In the genomic region with DNA sequence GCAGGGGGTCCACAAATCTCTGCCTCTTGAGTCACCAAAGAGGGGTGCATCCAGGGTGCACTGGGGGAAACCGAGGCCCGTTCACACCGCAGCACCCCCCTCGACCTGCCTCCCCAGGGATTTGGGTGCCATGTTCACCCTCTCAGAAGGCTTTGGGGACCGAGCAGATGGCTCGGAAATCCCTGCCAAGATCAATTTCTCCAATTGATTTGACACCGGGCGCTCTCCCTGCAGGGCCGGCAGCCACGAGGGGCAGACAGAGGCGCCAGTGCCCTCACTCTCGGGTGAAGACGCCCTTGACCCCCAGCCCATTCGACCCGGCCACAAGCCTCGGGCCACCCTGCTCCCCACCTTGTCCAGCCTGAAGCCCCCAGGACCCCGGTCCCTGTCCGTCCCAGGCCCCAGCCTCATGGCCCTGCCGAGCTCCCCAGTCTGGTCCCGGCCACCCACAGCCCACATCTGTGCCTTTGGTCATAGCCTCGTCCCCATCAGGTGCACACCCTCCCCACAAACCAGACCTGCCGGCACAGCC, we compare ENCODE assay signal across 1 cellular context.
TF ChIP-seq lines count a peak whose summit lies in the region.

No MANE protein-coding gene starts in this region.

TF ChIP-seq in HepG2, 621 proteins besides CTCF, POLR2A, EP300 and RAD21 (continues in another document):
- TF ChIP-seq BRCA1 (CRISPR knock-in tag; IDR thresholded peaks at IDR 0.05) (no peak), IRF2 (CRISPR knock-in tag; IDR thresholded peaks at IDR 0.05) (no peak), POLR2AphosphoS5 (IDR thresholded peaks at IDR 0.05; ENCODE audit: low read depth, low read length) (no peak), NFYB (CRISPR knock-in tag; IDR thresholded peaks at IDR 0.05) (no peak), ZBTB21 (CRISPR knock-in tag; IDR thresholded peaks at IDR 0.05) (no peak), ZNF20 (CRISPR knock-in tag; IDR thresholded peaks at IDR 0.05) (no peak), RBAK (CRISPR knock-in tag; IDR thresholded peaks at IDR 0.05) (no peak), MTF2 (CRISPR knock-in tag; IDR thresholded peaks at IDR 0.05; ENCODE audit: borderline replicate concordance) (0 out of 2 replicates have a peak, but pooled peaks have one; percentile 37), ZNF264 (CRISPR knock-in tag; IDR thresholded peaks at IDR 0.05) (no peak), TBL1XR1 (IDR thresholded peaks at IDR 0.05; ENCODE audit: borderline replicate concordance, low read length, partially characterized antibody) (no peak), TRIM22 (IDR thresholded peaks at IDR 0.05) (no peak), KAT2B (IDR thresholded peaks at IDR 0.05; ENCODE audit: borderline replicate concordance, low read depth, low read length) (peak; percentile 34; the same call in 1 of the 2 replicates), ZNF263 (CRISPR knock-in tag; IDR thresholded peaks at IDR 0.05) (no peak), SIN3A (IDR thresholded peaks at IDR 0.05; ENCODE audit: borderline replicate concordance, low read depth, low read length) (no peak), EED (CRISPR knock-in tag; IDR thresholded peaks at IDR 0.05) (no peak), TOE1 (CRISPR knock-in tag; IDR thresholded peaks at IDR 0.05) (no peak), KIAA2018 (CRISPR knock-in tag; IDR thresholded peaks at IDR 0.05; ENCODE audit: borderline replicate concordance) (no peak), NCOA1 (CRISPR knock-in tag; IDR thresholded peaks at IDR 0.05) (0 out of 2 replicates have a peak, but pooled peaks have one; percentile 25), ZNF562 (CRISPR knock-in tag; IDR thresholded peaks at IDR 0.05; ENCODE audit: borderline replicate concordance) (no peak), NKX3-1 (CRISPR knock-in tag; IDR thresholded peaks at IDR 0.05) (no peak), ZNF256 (CRISPR knock-in tag; conservative IDR thresholded peaks at IDR 0.05) (no peak), ZBTB7A (CRISPR knock-in tag; IDR thresholded peaks at IDR 0.05) (no peak), ZNF749 (CRISPR knock-in tag; IDR thresholded peaks at IDR 0.05; ENCODE audit: borderline replicate concordance) (no peak), CBFB (CRISPR knock-in tag; IDR thresholded peaks at IDR 0.05) (no peak)
- TF ChIP-seq, protein P1, sequence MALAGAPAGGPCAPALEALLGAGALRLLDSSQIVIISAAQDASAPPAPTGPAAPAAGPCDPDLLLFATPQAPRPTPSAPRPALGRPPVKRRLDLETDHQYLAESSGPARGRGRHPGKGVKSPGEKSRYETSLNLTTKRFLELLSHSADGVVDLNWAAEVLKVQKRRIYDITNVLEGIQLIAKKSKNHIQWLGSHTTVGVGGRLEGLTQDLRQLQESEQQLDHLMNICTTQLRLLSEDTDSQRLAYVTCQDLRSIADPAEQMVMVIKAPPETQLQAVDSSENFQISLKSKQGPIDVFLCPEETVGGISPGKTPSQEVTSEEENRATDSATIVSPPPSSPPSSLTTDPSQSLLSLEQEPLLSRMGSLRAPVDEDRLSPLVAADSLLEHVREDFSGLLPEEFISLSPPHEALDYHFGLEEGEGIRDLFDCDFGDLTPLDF (CRISPR knock-in tag; IDR thresholded peaks at IDR 0.05), result 0 out of 2 replicates have a peak, but pooled peaks have one; percentile 59
- TF ChIP-seq, protein P2, sequence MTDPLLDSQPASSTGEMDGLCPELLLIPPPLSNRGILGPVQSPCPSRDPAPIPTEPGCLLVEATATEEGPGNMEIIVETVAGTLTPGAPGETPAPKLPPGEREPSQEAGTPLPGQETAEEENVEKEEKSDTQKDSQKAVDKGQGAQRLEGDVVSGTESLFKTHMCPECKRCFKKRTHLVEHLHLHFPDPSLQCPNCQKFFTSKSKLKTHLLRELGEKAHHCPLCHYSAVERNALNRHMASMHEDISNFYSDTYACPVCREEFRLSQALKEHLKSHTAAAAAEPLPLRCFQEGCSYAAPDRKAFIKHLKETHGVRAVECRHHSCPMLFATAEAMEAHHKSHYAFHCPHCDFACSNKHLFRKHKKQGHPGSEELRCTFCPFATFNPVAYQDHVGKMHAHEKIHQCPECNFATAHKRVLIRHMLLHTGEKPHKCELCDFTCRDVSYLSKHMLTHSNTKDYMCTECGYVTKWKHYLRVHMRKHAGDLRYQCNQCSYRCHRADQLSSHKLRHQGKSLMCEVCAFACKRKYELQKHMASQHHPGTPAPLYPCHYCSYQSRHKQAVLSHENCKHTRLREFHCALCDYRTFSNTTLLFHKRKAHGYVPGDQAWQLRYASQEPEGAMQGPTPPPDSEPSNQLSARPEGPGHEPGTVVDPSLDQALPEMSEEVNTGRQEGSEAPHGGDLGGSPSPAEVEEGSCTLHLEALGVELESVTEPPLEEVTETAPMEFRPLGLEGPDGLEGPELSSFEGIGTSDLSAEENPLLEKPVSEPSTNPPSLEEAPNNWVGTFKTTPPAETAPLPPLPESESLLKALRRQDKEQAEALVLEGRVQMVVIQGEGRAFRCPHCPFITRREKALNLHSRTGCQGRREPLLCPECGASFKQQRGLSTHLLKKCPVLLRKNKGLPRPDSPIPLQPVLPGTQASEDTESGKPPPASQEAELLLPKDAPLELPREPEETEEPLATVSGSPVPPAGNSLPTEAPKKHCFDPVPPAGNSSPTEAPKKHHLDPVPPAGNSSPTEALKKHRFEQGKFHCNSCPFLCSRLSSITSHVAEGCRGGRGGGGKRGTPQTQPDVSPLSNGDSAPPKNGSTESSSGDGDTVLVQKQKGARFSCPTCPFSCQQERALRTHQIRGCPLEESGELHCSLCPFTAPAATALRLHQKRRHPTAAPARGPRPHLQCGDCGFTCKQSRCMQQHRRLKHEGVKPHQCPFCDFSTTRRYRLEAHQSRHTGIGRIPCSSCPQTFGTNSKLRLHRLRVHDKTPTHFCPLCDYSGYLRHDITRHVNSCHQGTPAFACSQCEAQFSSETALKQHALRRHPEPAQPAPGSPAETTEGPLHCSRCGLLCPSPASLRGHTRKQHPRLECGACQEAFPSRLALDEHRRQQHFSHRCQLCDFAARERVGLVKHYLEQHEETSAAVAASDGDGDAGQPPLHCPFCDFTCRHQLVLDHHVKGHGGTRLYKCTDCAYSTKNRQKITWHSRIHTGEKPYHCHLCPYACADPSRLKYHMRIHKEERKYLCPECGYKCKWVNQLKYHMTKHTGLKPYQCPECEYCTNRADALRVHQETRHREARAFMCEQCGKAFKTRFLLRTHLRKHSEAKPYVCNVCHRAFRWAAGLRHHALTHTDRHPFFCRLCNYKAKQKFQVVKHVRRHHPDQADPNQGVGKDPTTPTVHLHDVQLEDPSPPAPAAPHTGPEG (CRISPR knock-in tag; IDR thresholded peaks at IDR 0.05), result no peak
- TF ChIP-seq, protein P3, sequence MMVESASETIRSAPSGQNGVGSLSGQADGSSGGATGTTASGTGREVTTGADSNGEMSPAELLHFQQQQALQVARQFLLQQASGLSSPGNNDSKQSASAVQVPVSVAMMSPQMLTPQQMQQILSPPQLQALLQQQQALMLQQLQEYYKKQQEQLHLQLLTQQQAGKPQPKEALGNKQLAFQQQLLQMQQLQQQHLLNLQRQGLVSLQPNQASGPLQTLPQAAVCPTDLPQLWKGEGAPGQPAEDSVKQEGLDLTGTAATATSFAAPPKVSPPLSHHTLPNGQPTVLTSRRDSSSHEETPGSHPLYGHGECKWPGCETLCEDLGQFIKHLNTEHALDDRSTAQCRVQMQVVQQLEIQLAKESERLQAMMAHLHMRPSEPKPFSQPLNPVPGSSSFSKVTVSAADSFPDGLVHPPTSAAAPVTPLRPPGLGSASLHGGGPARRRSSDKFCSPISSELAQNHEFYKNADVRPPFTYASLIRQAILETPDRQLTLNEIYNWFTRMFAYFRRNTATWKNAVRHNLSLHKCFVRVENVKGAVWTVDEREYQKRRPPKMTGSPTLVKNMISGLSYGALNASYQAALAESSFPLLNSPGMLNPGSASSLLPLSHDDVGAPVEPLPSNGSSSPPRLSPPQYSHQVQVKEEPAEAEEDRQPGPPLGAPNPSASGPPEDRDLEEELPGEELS (CRISPR knock-in tag; IDR thresholded peaks at IDR 0.05), result no peak
- TF ChIP-seq, protein P4, sequence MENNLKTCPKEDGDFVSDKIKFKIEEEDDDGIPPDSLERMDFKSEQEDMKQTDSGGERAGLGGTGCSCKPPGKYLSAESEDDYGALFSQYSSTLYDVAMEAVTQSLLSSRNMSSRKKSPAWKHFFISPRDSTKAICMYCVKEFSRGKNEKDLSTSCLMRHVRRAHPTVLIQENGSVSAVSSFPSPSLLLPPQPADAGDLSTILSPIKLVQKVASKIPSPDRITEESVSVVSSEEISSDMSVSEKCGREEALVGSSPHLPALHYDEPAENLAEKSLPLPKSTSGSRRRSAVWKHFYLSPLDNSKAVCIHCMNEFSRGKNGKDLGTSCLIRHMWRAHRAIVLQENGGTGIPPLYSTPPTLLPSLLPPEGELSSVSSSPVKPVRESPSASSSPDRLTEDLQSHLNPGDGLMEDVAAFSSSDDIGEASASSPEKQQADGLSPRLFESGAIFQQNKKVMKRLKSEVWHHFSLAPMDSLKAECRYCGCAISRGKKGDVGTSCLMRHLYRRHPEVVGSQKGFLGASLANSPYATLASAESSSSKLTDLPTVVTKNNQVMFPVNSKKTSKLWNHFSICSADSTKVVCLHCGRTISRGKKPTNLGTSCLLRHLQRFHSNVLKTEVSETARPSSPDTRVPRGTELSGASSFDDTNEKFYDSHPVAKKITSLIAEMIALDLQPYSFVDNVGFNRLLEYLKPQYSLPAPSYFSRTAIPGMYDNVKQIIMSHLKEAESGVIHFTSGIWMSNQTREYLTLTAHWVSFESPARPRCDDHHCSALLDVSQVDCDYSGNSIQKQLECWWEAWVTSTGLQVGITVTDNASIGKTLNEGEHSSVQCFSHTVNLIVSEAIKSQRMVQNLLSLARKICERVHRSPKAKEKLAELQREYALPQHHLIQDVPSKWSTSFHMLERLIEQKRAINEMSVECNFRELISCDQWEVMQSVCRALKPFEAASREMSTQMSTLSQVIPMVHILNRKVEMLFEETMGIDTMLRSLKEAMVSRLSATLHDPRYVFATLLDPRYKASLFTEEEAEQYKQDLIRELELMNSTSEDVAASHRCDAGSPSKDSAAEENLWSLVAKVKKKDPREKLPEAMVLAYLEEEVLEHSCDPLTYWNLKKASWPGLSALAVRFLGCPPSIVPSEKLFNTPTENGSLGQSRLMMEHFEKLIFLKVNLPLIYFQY (CRISPR knock-in tag; IDR thresholded peaks at IDR 0.05; ENCODE audit: borderline replicate concordance), result no peak
